2 cellular contexts compared by ENCODE assay signal in genomic region chr1:51750218-51750617, GRCh38.
TF ChIP-seq lines count a peak whose summit lies in the region.

No MANE protein-coding gene starts in this region.

TF ChIP-seq in SK-N-SH, 30 proteins besides CTCF, POLR2A, EP300 and RAD21 (continued from another document):
- TF ChIP-seq EZH2phosphoT487 (IDR thresholded peaks at IDR 0.05; ENCODE audit: borderline replicate concordance, low read depth) (no peak), SMC3 (IDR thresholded peaks at IDR 0.05; ENCODE audit: low read depth, low read length) (no peak), FOSL2 (IDR thresholded peaks at IDR 0.05; ENCODE audit: borderline replicate concordance, low read depth) (peak; percentile 44; the same call in 1 of the 2 replicates), ELF1 (IDR thresholded peaks at IDR 0.05) (no peak), JUND (IDR thresholded peaks at IDR 0.05) (peak; percentile 33), RCOR1 (IDR thresholded peaks at IDR 0.05; ENCODE audit: low read length) (no peak)

TF ChIP-seq in endothelial cell of umbilical vein, 7 proteins besides CTCF, POLR2A, EP300 and RAD21 (continued from another document):
- peak; percentile 95 for TF ChIP-seq JUN (IDR thresholded peaks at IDR 0.05; ENCODE audit: borderline replicate concordance, insufficient read depth, insufficient read length, low read depth)
- TF ChIP-seq POLR2AphosphoS5 (IDR thresholded peaks at IDR 0.05; ENCODE audit: insufficient read depth, low read depth, low read length): no peak
